ENCODE assay signal across 17 cellular contexts in the genomic region with DNA sequence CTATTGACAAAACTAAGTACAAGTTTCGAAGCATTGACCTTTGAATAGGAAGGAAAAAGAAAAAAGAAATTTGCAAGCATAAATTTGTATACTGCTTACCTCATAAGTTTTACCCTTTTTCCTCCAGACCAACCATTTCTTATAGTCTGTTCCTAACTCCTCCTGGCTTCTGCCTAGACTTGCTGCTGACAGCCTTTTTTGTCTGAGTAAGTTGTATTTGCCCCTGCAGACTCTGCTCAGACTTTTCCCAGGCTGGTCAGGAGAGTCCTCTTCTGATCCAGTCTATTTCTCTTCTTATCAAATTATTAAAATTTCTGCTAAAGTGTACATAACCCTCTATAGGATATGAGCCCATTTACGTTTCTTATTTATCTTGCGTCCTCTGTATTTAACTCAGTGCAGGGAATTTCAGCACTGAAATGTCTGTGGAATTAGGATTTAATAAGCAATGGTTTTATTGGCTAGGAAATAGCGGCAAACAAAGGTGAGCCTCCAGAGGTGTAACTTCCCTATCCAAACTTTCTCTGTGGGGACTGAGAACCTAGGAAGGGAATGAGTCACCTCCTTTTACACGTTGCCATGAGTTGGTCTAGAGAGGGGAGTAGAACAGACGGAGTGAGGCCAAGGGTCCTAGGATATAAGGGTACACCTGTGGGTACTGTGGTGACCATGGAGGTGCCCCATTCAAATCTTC.
DNase-seq lines count a peak whose midpoint lies in the region; ATAC-seq and TF ChIP-seq lines count a peak whose summit lies in the region.
"Had no signal": no experiment of that assay in that cellular context is flagged by ENCODE, and none has a peak within 500 bp of the region (broad histone marks: within the 10 kb centered on the region; RNA-seq: fewer than 3 reads in every experiment).

No MANE protein-coding gene starts in this region.

- TF ChIP-seq CTCF in cardiac muscle cell (IDR thresholded peaks at IDR 0.05; ENCODE audit: low read depth, low read length) = no peak
- TF ChIP-seq CTCF in mammary epithelial cell (conservative IDR thresholded peaks at IDR 0.05 in 1 of 2, IDR thresholded peaks at IDR 0.05 in 1 of 2; ENCODE audit: extremely low read depth in 1 of 2, insufficient read depth in 1 of 2, low read depth in 1 of 2, low read length in 2 of 2) = no peak
- TF ChIP-seq CTCF in suprapubic skin (IDR thresholded peaks at IDR 0.05) = no peak

- no peaks in the 10 kb centered on the region for H3K79me2 ChIP-seq in mammary epithelial cell (ENCODE audit: insufficient read depth, low read length)

- no peaks in the 10 kb centered on the region for H3K36me3 ChIP-seq in cardiac muscle cell
- H3K36me3 ChIP-seq in mammary epithelial cell (ENCODE audit: insufficient read depth, low read length) = no peaks in the 10 kb centered on the region
- H3K36me3 ChIP-seq in mesenchymal stem cell (ENCODE audit: control insufficient read depth in 1 of 2, insufficient read depth in 2 of 2, low read depth in 1 of 2, low read length in 2 of 2) = no peaks in the 10 kb centered on the region
- no peaks in the 10 kb centered on the region for H3K36me3 ChIP-seq in suprapubic skin
- H3K36me3 ChIP-seq: ascending aorta, BE2C, SJSA1 had no signal

- no peak overlapping the region for H3K14ac ChIP-seq in mesenchymal stem cell (ENCODE audit: low read length in 2 of 2)

- DNase-seq in cardiac muscle cell (ENCODE audit: low read depth in 1 of 2, low spot score in 1 of 2) (no peak), left cardiac atrium (no peak), mammary epithelial cell (peak; percentile 52), mesenchymal stem cell (no peak), suprapubic skin (ENCODE audit: low spot score in 2 of 2) (no peak), AG20443 (ENCODE audit: low spot score) (no peak)
- DNase-seq: erythroblast, HCEC 1CT, left ventricle myocardium superior, NCI-H1694 had no signal

- no peak overlapping the region for H2AK5ac ChIP-seq in mesenchymal stem cell (ENCODE audit: low read length, severe bottlenecking)

- no peak for ATAC-seq in left cardiac atrium
- ATAC-seq in HG03095 (IDR thresholded peaks at IDR 0.05; ENCODE audit: unreplicated experiment) = no peak
- ATAC-seq in GM19328 (IDR thresholded peaks at IDR 0.05; ENCODE audit: unreplicated experiment) = no peak
- ATAC-seq: activated CD4-positive, CD25-positive, alpha-beta regulatory T cell treated with anti-CD3 and anti-CD28 coated beads, Interleukin-2, amount 50 U/mL, for 24 hours had no signal

- no TSS peak for BruUV-seq in mammary epithelial cell (replicated peaks; lab: Mats Ljungman, UMichigan)

- H3K4me2 ChIP-seq in mammary epithelial cell (ENCODE audit: insufficient read depth, low read depth, low read length) = peak overlapping the region; percentile 58
- H3K4me2 ChIP-seq in mesenchymal stem cell (ENCODE audit: low read length, poor library complexity, severe bottlenecking) = no peak overlapping the region

- peak overlapping the region in 1 of 2 experiments; percentile 63 for H2BK12ac ChIP-seq in mesenchymal stem cell (ENCODE audit: low read length in 2 of 2)

- H3K18ac ChIP-seq in mesenchymal stem cell (ENCODE audit: low read depth in 1 of 2, low read length in 2 of 2) = no peak overlapping the region

- TF ChIP-seq POLR2A in suprapubic skin (IDR thresholded peaks at IDR 0.05) = no peak

- H2BK15ac ChIP-seq in mesenchymal stem cell (ENCODE audit: low read depth, poor library complexity, severe bottlenecking) = no peak overlapping the region

- CTCF ChIA-PET in mammary epithelial cell (lab: Charles Lee; ENCODE audit: low non-redundant PET) = no interaction called here

- in situ Hi-C loops in mammary epithelial cell (cut with MboI; ENCODE audit: low sequenced_read_pairs in 2 of 2) = no loop called here

- H3K4ac ChIP-seq in mesenchymal stem cell (ENCODE audit: low read depth in 1 of 2, low read length in 2 of 2) = peak overlapping the region in 1 of 2 experiments; percentile 37

- peaks cover 42% of the 10 kb centered on the region for H3K4me1 ChIP-seq in cardiac muscle cell (ENCODE audit: low read depth)
- H3K4me1 ChIP-seq in mammary epithelial cell (ENCODE audit: insufficient read depth, low read length) = peaks cover 31% of the 10 kb centered on the region
- H3K4me1 ChIP-seq in mesenchymal stem cell (ENCODE audit: control insufficient read depth, insufficient read depth, low read depth, low read length) = peaks cover 9% of the 10 kb centered on the region
- peaks cover 42% of the 10 kb centered on the region for H3K4me1 ChIP-seq in suprapubic skin
- H3K4me1 ChIP-seq: BE2C had no signal

- H3K4me3 ChIP-seq in cardiac muscle cell (no peak overlapping the region), mammary epithelial cell (replicated peaks in 1 of 3; ENCODE audit: insufficient read depth in 1 of 3, low read depth in 2 of 3, low read length in 3 of 3) (no peak overlapping the region), mesenchymal stem cell (ENCODE audit: insufficient read depth in 1 of 2, low read depth in 1 of 2, low read length in 2 of 2) (no peak overlapping the region), suprapubic skin (no peak overlapping the region)
- H3K4me3 ChIP-seq: SJSA1 had no signal

- WGBS in mammary epithelial cell (ENCODE audit: low coverage, missing lambda C conversion rate) = 61% methylated on average over 6 of the region's 6 CpGs
- 69% methylated on average over 5 of the region's 6 CpGs for WGBS in mesenchymal stem cell
- 49% methylated on average over 6 of the region's 6 CpGs for WGBS in suprapubic skin

- peak overlapping the region; percentile 89 for H3K27ac ChIP-seq in cardiac muscle cell
- H3K27ac ChIP-seq in mammary epithelial cell (ENCODE audit: insufficient read depth, low read depth, low read length) = no peak overlapping the region
- no peak overlapping the region for H3K27ac ChIP-seq in mesenchymal stem cell (ENCODE audit: low read length, poor library complexity, severe bottlenecking)
- peak overlapping the region; percentile 22 for H3K27ac ChIP-seq in suprapubic skin
- H3K27ac ChIP-seq: 22Rv1, ascending aorta, SJSA1 had no signal

- no peaks in the 10 kb centered on the region for H3K79me1 ChIP-seq in mesenchymal stem cell (replicated peaks; ENCODE audit: low read length, poor library complexity, severe bottlenecking)

- no peak overlapping the region for H2BK120ac ChIP-seq in mesenchymal stem cell (ENCODE audit: low read depth, low read length)

- H3K23ac ChIP-seq in mesenchymal stem cell (ENCODE audit: low read length in 2 of 2) = no peak overlapping the region

- no peak overlapping the region for H4K8ac ChIP-seq in mesenchymal stem cell (ENCODE audit: low read length)

- H4K20me1 ChIP-seq in mammary epithelial cell (ENCODE audit: insufficient read depth, low read length) = no peaks in the 10 kb centered on the region

- H3K9me3 ChIP-seq in cardiac muscle cell (ENCODE audit: low read depth) (no peaks in the 10 kb centered on the region), mammary epithelial cell (replicated peaks; ENCODE audit: insufficient read depth, low read length) (no peaks in the 10 kb centered on the region), mesenchymal stem cell (ENCODE audit: control insufficient read depth, low read length) (no peaks in the 10 kb centered on the region), suprapubic skin (no peaks in the 10 kb centered on the region)
- H3K9me3 ChIP-seq: ascending aorta, BE2C, SJSA1 had no signal

- H3K9ac ChIP-seq in mammary epithelial cell (ENCODE audit: insufficient read depth, low read length) (peak overlapping the region; percentile 8), mesenchymal stem cell (ENCODE audit: low read length) (no peak overlapping the region)

- H4K91ac ChIP-seq in mesenchymal stem cell (ENCODE audit: low read length) = no peak overlapping the region

- H2AFZ ChIP-seq in mammary epithelial cell (ENCODE audit: low read depth, low read length) = peak overlapping the region; percentile 77
- H2AFZ ChIP-seq in mesenchymal stem cell (ENCODE audit: low read depth, low read length) = peak overlapping the region; percentile 39

- H3K27me3 ChIP-seq in cardiac muscle cell (no peaks in the 10 kb centered on the region), mammary epithelial cell (ENCODE audit: insufficient read depth, low read length) (no peaks in the 10 kb centered on the region), mesenchymal stem cell (ENCODE audit: control insufficient read depth in 1 of 2, insufficient read depth in 1 of 2, low read length in 2 of 2) (no peaks in the 10 kb centered on the region), suprapubic skin (no peaks in the 10 kb centered on the region)
- H3K27me3 ChIP-seq: ascending aorta, BE2C, SJSA1 had no signal

- intact Hi-C loops in left cardiac atrium (cut with DNase I) = no loop called here
- intact Hi-C loops in mammary epithelial cell (cut with micrococcal nuclease) = loop anchor here (1.0 to 5.0 kb wide), 4 partner anchors 34 to 528 kb away; no protein-coding TSS in a partner anchor

- dilution Hi-C loops in mammary epithelial cell (cut with HindIII; ENCODE audit: low sequenced_read_pairs) = no loop called here

- H2BK5ac ChIP-seq in mesenchymal stem cell (ENCODE audit: low read depth, low read length, poor library complexity, severe bottlenecking) = no peak overlapping the region

- TF ChIP-seq EP300 in suprapubic skin (IDR thresholded peaks at IDR 0.05) = no peak

Comparison
In these comparisons a context has a peak if more than half of its experiments do, and no peak if none do; other contexts are left out.
1. H3K27ac ChIP-seq: peak in cardiac muscle cell (single experiment) and suprapubic skin (single experiment); none in mammary epithelial cell (single experiment) and mesenchymal stem cell (single experiment).